22 cellular contexts compared by ENCODE assay signal in genomic region chr7:16942929-16943509, GRCh38.
"Had no signal": no experiment of that assay in that cellular context is flagged by ENCODE, and none has a peak within 500 bp of the region (broad histone marks: within the 10 kb centered on the region; RNA-seq: fewer than 3 reads in every experiment).

No MANE protein-coding gene starts in this region.

- H3K36me3 ChIP-seq: esophagus muscularis mucosa, gastroesophageal sphincter, heart left ventricle, left ventricle myocardium inferior, lower lobe of right lung had no signal

- DNase-seq: cerebellar nuclear complex; dermis blood vessel endothelial cell; dorsolateral prefrontal cortex; effector CD4-positive, alpha-beta T cell; effector memory CD4-positive, alpha-beta T cell; foreskin keratinocyte; hypothalamus; immature natural killer cell; islet precursor cell; kidney; kidney glomerular epithelial cell; left colon; left ventricle myocardium inferior; lower lobe of right lung; mesendoderm; midbrain had no signal

- H3K4me3 Mint-ChIP-seq: immature natural killer cell had no signal

- H3K4me3 ChIP-seq: coronary artery, dorsolateral prefrontal cortex, esophagus muscularis mucosa, gastroesophageal sphincter, heart left ventricle, hepatocyte, left ventricle myocardium inferior, lower lobe of right lung had no signal

- H2AFZ ChIP-seq: hepatocyte had no signal

- H3K27ac Mint-ChIP-seq: immature natural killer cell had no signal

- H3K27ac ChIP-seq: coronary artery, dorsolateral prefrontal cortex, esophagus muscularis mucosa, foreskin keratinocyte, gastroesophageal sphincter, heart left ventricle, hepatocyte, left ventricle myocardium inferior, lower lobe of right lung had no signal

- ATAC-seq: foreskin keratinocyte, gastroesophageal sphincter, heart left ventricle, left colon, left lobe of liver, lower lobe of right lung had no signal

- H3K4me1 ChIP-seq: esophagus muscularis mucosa, gastroesophageal sphincter, left ventricle myocardium inferior had no signal

- H3K27me3 ChIP-seq: dorsolateral prefrontal cortex, esophagus muscularis mucosa, foreskin keratinocyte, gastroesophageal sphincter, heart left ventricle, hepatocyte had no signal

- H3K4me2 ChIP-seq: hepatocyte had no signal
